ENCODE assay signal across 1 cellular context in the genomic region with DNA sequence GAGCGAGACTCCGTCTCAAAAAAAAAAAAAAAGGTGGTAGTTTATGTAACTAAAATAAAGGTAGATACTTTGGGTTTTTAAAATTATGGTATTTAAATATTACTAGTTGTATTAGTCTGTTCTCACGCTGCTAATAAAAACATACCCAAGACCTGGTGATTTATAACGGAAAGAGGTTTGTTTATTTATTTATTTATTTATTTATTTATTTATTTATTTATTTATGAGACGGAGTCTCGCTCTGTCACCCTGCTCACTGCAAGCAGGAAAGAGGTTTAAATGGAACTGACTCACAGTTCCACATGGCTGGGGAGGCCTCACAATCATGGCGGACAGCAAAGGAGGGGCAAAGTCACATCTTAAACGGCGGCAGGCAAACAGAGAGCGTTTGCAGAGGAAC.
TF ChIP-seq lines count a peak whose summit lies in the region.

No MANE protein-coding gene starts in this region.

TF ChIP-seq in HEK293, 187 proteins besides CTCF, POLR2A, EP300 and RAD21 (continued from another document and continues in another):
- no peak for TF ChIP-seq ELK4 (IDR thresholded peaks at IDR 0.05; ENCODE audit: borderline replicate concordance, low read depth, low read length)
- TF ChIP-seq FEZF1 (tag by site-specific recombination; IDR thresholded peaks at IDR 0.05): no peak
- no peak for TF ChIP-seq OVOL3 (tag by site-specific recombination; IDR thresholded peaks at IDR 0.05)
- no peak for TF ChIP-seq MYNN (tag by site-specific recombination; IDR thresholded peaks at IDR 0.05; ENCODE audit: borderline replicate concordance)
- no peak for TF ChIP-seq ZNF600 (tag by site-specific recombination; IDR thresholded peaks at IDR 0.05)
- TF ChIP-seq ZFP3 (tag by site-specific recombination; IDR thresholded peaks at IDR 0.05; ENCODE audit: low read depth): no peak
- TF ChIP-seq ZNF677 (tag by site-specific recombination; IDR thresholded peaks at IDR 0.05): no peak
- TF ChIP-seq KLF1 (tag by site-specific recombination; IDR thresholded peaks at IDR 0.05): no peak
- no peak for TF ChIP-seq SP3 (tag by site-specific recombination; IDR thresholded peaks at IDR 0.05)
- TF ChIP-seq ZNF555 (tag by site-specific recombination; conservative IDR thresholded peaks at IDR 0.05): peak; percentile 72
- no peak for TF ChIP-seq ZNF561 (tag by site-specific recombination; IDR thresholded peaks at IDR 0.05; ENCODE audit: borderline replicate concordance)
- 0 out of 2 replicates have a peak, but pooled peaks have one; percentile 21 for TF ChIP-seq ZNF654 (tag by site-specific recombination; IDR thresholded peaks at IDR 0.05; ENCODE audit: low read depth)
- TF ChIP-seq ZNF223 (tag by site-specific recombination; IDR thresholded peaks at IDR 0.05): no peak
- TF ChIP-seq ZNF146 (tag by site-specific recombination; IDR thresholded peaks at IDR 0.05): no peak
- no peak for TF ChIP-seq ZNF239 (tag by site-specific recombination; IDR thresholded peaks at IDR 0.05)
- no peak for TF ChIP-seq ZNF416 (tag by site-specific recombination; IDR thresholded peaks at IDR 0.05)
- no peak for TF ChIP-seq WT1 (tag by site-specific recombination; IDR thresholded peaks at IDR 0.05)
- TF ChIP-seq ZNF292 (tag by site-specific recombination; IDR thresholded peaks at IDR 0.05; ENCODE audit: borderline replicate concordance, low read depth): no peak
- no peak for TF ChIP-seq ZNF202 (tag by site-specific recombination; IDR thresholded peaks at IDR 0.05; ENCODE audit: borderline replicate concordance)
- TF ChIP-seq ZNF768 (tag by site-specific recombination; IDR thresholded peaks at IDR 0.05): no peak
- TF ChIP-seq, protein P1, sequence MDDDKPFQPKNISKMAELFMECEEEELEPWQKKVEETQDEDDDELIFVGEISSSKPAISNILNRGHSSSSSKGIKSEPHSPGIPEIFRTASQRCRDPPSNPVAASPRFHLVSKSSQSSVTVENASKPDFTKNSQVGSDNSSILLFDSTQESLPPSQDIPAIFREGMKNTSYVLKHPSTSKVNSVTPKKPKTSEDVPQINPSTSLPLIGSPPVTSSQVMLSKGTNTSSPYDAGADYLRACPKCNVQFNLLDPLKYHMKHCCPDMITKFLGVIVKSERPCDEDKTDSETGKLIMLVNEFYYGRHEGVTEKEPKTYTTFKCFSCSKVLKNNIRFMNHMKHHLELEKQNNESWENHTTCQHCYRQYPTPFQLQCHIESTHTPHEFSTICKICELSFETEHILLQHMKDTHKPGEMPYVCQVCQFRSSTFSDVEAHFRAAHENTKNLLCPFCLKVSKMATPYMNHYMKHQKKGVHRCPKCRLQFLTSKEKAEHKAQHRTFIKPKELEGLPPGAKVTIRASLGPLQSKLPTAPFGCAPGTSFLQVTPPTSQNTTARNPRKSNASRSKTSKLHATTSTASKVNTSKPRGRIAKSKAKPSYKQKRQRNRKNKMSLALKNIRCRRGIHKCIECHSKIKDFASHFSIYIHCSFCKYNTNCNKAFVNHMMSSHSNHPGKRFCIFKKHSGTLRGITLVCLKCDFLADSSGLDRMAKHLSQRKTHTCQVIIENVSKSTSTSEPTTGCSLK (tag by site-specific recombination; IDR thresholded peaks at IDR 0.05): no peak
- TF ChIP-seq, protein P2, sequence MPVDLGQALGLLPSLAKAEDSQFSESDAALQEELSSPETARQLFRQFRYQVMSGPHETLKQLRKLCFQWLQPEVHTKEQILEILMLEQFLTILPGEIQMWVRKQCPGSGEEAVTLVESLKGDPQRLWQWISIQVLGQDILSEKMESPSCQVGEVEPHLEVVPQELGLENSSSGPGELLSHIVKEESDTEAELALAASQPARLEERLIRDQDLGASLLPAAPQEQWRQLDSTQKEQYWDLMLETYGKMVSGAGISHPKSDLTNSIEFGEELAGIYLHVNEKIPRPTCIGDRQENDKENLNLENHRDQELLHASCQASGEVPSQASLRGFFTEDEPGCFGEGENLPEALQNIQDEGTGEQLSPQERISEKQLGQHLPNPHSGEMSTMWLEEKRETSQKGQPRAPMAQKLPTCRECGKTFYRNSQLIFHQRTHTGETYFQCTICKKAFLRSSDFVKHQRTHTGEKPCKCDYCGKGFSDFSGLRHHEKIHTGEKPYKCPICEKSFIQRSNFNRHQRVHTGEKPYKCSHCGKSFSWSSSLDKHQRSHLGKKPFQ (tag by site-specific recombination; IDR thresholded peaks at IDR 0.05): no peak
- no peak for TF ChIP-seq ZNF23 (tag by site-specific recombination; IDR thresholded peaks at IDR 0.05; ENCODE audit: borderline replicate concordance)
- TF ChIP-seq ZBTB49 (tag by site-specific recombination; IDR thresholded peaks at IDR 0.05; ENCODE audit: low read depth): no peak
- peak; percentile 26; the same call in 1 of the 2 replicates for TF ChIP-seq ZNF560 (tag by site-specific recombination; IDR thresholded peaks at IDR 0.05; ENCODE audit: borderline replicate concordance)
- TF ChIP-seq, protein P3, sequence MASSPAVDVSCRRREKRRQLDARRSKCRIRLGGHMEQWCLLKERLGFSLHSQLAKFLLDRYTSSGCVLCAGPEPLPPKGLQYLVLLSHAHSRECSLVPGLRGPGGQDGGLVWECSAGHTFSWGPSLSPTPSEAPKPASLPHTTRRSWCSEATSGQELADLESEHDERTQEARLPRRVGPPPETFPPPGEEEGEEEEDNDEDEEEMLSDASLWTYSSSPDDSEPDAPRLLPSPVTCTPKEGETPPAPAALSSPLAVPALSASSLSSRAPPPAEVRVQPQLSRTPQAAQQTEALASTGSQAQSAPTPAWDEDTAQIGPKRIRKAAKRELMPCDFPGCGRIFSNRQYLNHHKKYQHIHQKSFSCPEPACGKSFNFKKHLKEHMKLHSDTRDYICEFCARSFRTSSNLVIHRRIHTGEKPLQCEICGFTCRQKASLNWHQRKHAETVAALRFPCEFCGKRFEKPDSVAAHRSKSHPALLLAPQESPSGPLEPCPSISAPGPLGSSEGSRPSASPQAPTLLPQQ (tag by site-specific recombination; IDR thresholded peaks at IDR 0.05): no peak
- TF ChIP-seq ZNF335 (tag by site-specific recombination; conservative IDR thresholded peaks at IDR 0.05): no peak
- TF ChIP-seq ZNF423 (tag by site-specific recombination; IDR thresholded peaks at IDR 0.05): no peak
- no peak for TF ChIP-seq ZNF639 (tag by site-specific recombination; IDR thresholded peaks at IDR 0.05)
- TF ChIP-seq, protein P4, sequence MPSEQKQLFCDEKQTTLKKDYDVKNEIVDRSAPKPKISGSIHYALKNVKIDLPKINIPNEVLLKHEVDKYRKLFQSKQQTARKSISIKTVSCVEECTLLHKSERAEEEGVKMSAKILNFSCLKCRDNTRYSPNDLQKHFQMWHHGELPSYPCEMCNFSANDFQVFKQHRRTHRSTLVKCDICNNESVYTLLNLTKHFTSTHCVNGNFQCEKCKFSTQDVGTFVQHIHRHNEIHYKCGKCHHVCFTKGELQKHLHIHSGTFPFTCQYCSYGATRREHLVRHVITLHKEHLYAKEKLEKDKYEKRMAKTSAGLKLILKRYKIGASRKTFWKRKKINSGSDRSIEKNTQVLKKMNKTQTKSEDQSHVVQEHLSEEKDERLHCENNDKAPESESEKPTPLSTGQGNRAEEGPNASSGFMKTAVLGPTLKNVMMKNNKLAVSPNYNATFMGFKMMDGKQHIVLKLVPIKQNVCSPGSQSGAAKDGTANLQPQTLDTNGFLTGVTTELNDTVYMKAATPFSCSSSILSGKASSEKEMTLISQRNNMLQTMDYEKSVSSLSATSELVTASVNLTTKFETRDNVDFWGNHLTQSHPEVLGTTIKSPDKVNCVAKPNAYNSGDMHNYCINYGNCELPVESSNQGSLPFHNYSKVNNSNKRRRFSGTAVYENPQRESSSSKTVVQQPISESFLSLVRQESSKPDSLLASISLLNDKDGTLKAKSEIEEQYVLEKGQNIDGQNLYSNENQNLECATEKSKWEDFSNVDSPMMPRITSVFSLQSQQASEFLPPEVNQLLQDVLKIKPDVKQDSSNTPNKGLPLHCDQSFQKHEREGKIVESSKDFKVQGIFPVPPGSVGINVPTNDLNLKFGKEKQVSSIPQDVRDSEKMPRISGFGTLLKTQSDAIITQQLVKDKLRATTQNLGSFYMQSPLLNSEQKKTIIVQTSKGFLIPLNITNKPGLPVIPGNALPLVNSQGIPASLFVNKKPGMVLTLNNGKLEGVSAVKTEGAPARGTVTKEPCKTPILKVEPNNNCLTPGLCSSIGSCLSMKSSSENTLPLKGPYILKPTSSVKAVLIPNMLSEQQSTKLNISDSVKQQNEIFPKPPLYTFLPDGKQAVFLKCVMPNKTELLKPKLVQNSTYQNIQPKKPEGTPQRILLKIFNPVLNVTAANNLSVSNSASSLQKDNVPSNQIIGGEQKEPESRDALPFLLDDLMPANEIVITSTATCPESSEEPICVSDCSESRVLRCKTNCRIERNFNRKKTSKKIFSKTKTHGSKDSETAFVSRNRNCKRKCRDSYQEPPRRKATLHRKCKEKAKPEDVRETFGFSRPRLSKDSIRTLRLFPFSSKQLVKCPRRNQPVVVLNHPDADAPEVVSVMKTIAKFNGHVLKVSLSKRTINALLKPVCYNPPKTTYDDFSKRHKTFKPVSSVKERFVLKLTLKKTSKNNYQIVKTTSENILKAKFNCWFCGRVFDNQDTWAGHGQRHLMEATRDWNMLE (tag by site-specific recombination; conservative IDR thresholded peaks at IDR 0.05; ENCODE audit: low read depth): peak; percentile 64; the same call in 1 of the 2 replicates
- TF ChIP-seq ZNF664 (tag by site-specific recombination; IDR thresholded peaks at IDR 0.05): no peak
- no peak for TF ChIP-seq ZNF621 (tag by site-specific recombination; IDR thresholded peaks at IDR 0.05)
- no peak for TF ChIP-seq ZNF114 (tag by site-specific recombination; IDR thresholded peaks at IDR 0.05)
- TF ChIP-seq ZNF426 (tag by site-specific recombination; IDR thresholded peaks at IDR 0.05): peak; percentile 73
- TF ChIP-seq ZBTB21 (tag by site-specific recombination; IDR thresholded peaks at IDR 0.05): no peak
- TF ChIP-seq ZNF585B (tag by site-specific recombination; IDR thresholded peaks at IDR 0.05): no peak
- TF ChIP-seq ZNF404 (tag by site-specific recombination; IDR thresholded peaks at IDR 0.05): 0 out of 2 replicates have a peak, but pooled peaks have one; percentile 31
- TF ChIP-seq BCL11B (tag by site-specific recombination; IDR thresholded peaks at IDR 0.05; ENCODE audit: low read depth): no peak
- TF ChIP-seq SETDB1 (IDR thresholded peaks at IDR 0.05; ENCODE audit: insufficient read length, low read length): no peak
- TF ChIP-seq GLIS1 (tag by site-specific recombination; IDR thresholded peaks at IDR 0.05): no peak
- TF ChIP-seq, protein P5, sequence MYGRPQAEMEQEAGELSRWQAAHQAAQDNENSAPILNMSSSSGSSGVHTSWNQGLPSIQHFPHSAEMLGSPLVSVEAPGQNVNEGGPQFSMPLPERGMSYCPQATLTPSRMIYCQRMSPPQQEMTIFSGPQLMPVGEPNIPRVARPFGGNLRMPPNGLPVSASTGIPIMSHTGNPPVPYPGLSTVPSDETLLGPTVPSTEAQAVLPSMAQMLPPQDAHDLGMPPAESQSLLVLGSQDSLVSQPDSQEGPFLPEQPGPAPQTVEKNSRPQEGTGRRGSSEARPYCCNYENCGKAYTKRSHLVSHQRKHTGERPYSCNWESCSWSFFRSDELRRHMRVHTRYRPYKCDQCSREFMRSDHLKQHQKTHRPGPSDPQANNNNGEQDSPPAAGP (tag by site-specific recombination; IDR thresholded peaks at IDR 0.05): no peak
- TF ChIP-seq ZBTB8A (tag by site-specific recombination; IDR thresholded peaks at IDR 0.05): peak; percentile 60
- TF ChIP-seq KLF16 (tag by site-specific recombination; IDR thresholded peaks at IDR 0.05): no peak
- no peak for TF ChIP-seq ZBTB7A (tag by site-specific recombination; IDR thresholded peaks at IDR 0.05; ENCODE audit: low read depth)
- no peak for TF ChIP-seq ZNF837 (tag by site-specific recombination; IDR thresholded peaks at IDR 0.05)
